In genomic region chr17:57948555-57949420, GRCh38 we compare ENCODE assay signal across 8 cellular contexts. TPM values are rescaled to one million over a fixed set of nuclear protein-coding genes. Genes with fewer than 3 reads are reported as not detected.
DNase-seq lines count a peak whose midpoint lies in the region; ATAC-seq and TF ChIP-seq lines count a peak whose summit lies in the region.

No MANE protein-coding gene starts in this region.

- peak overlapping the region; percentile 96 for H3K27ac ChIP-seq in RWPE2 (ENCODE audit: poor library complexity, severe bottlenecking)
- H3K27ac ChIP-seq in osteoblast (ENCODE audit: low read depth, low read length), result peak overlapping the region; percentile 92

- peaks cover 60% of the 10 kb centered on the region for H3K79me2 ChIP-seq in osteoblast (ENCODE audit: insufficient read depth, low read length)

- H3K4me1 ChIP-seq in RWPE2 (ENCODE audit: insufficient read depth, poor library complexity, severe bottlenecking) (peaks cover 75% of the 10 kb centered on the region), osteoblast (ENCODE audit: insufficient read depth, low read length) (peaks cover 65% of the 10 kb centered on the region)

- H4K20me1 ChIP-seq in osteoblast (ENCODE audit: insufficient read depth, low read length), result no peaks in the 10 kb centered on the region

- peak; percentile 42 for TF ChIP-seq CTCF in RWPE2 (IDR thresholded peaks at IDR 0.05; ENCODE audit: poor library complexity, severe bottlenecking)
- TF ChIP-seq CTCF in osteoblast (IDR thresholded peaks at IDR 0.05; ENCODE audit: extremely low read depth, low read depth, low read length), result peak; percentile 33

- peak overlapping the region; percentile 49 for H3K4me2 ChIP-seq in osteoblast (ENCODE audit: insufficient read depth, low read length)

- H3K9me3 ChIP-seq in RWPE2 (ENCODE audit: severe bottlenecking) (no peaks in the 10 kb centered on the region), osteoblast (ENCODE audit: low read depth, low read length) (no peaks in the 10 kb centered on the region)

- H3K36me3 ChIP-seq in RWPE2 (ENCODE audit: low read depth) (no peaks in the 10 kb centered on the region), osteoblast (ENCODE audit: insufficient read depth, low read length) (no peaks in the 10 kb centered on the region)

- H3K27me3 ChIP-seq in RWPE2 (ENCODE audit: insufficient read depth, poor library complexity, severe bottlenecking) (no peaks in the 10 kb centered on the region), osteoblast (ENCODE audit: insufficient read depth, low read length) (no peaks in the 10 kb centered on the region)

- DNase-seq in NK-92 treated with Interleukin-12 subunit alpha and Interleukin-12 subunit beta, amount 100 ng/mL, for 24 hours (lab: John Stamatoyannopoulos, UW), result peak; percentile 33
- DNase-seq in NK-92 (lab: John Stamatoyannopoulos, UW; ENCODE audit: unreplicated experiment) (no peak), RWPE2 (ENCODE audit: low spot score) (no peak), osteoblast (ENCODE audit: insufficient read length, low spot score, missing footprints) (peak; percentile 97), NCI-H146 (lab: John Stamatoyannopoulos, UW) (no peak), UCSD-AML1 (lab: John Stamatoyannopoulos, UW; ENCODE audit: unreplicated experiment) (no peak), NCI-H2029 treated with DMSO at 0.1 percent for 48 hours (lab: John Stamatoyannopoulos, UW) (no peak)

- no peak overlapping the region for H2AFZ ChIP-seq in osteoblast (ENCODE audit: low read length)

- H3K4me3 ChIP-seq in RWPE2 (ENCODE audit: severe bottlenecking), result no peak overlapping the region
- peak overlapping the region; percentile 41 for H3K4me3 ChIP-seq in osteoblast (ENCODE audit: insufficient read depth, low read length)

- peak; percentile 82 for ATAC-seq in RWPE2 (ENCODE audit: low read depth)
- peak; percentile 84 for ATAC-seq in esophagus mucosa

RNA-seq across cellular contexts. Expression of gene CUEDC1, which starts 6.4 kb away (rescaled TPM):
- total RNA-seq in esophagus mucosa (23.8 TPM), osteoblast (21.0 and 22.4 TPM in 2 replicates)

RNA-seq across cellular contexts. Expression of gene VEZF1, which starts 39.3 kb away (rescaled TPM):
- total RNA-seq in esophagus mucosa (22.2 TPM), osteoblast (51.9 and 58.6 TPM in 2 replicates)

RNA-seq across cellular contexts. Expression of gene SRSF1, which starts 58.3 kb away (rescaled TPM):
- total RNA-seq in esophagus mucosa (129 TPM), osteoblast (214 and 247 TPM in 2 replicates)

Comparison
In these comparisons a context has a peak if more than half of its experiments do, and no peak if none do; other contexts are left out.
1. DNase-seq: peak in NK-92 treated with Interleukin-12 subunit alpha and Interleukin-12 subunit beta, amount 100 ng/mL, for 24 hours (single experiment) and osteoblast (single experiment); none in NK-92 (single experiment), RWPE2 (single experiment), NCI-H146 (single experiment), UCSD-AML1 (single experiment) and NCI-H2029 treated with DMSO at 0.1 percent for 48 hours (single experiment).